24 cellular contexts compared by ENCODE assay signal in genomic region chr3:194527726-194528125, GRCh38. TPM values are rescaled to one million over a fixed set of nuclear protein-coding genes. Genes with fewer than 3 reads are reported as not detected.
A peak's percentile ranks its signal among the peaks of the same experiment; 100 is the strongest.
DNase-seq lines count a peak whose midpoint lies in the region; ATAC-seq, FAIRE-seq and TF ChIP-seq lines count a peak whose summit lies in the region.
"Had no signal": no experiment of that assay in that cellular context is flagged by ENCODE, and none has a peak within 500 bp of the region (broad histone marks: within the 10 kb centered on the region; RNA-seq: fewer than 3 reads in every experiment).

No MANE protein-coding gene starts in this region.

- POLR2A ChIA-PET in SK-N-SH (lab: Yijun Ruan, JAX): no interaction called here

- H3K9ac ChIP-seq in SK-N-SH (peak overlapping the region; percentile 52; the same call in 1 of the 2 replicates), keratinocyte (ENCODE audit: control insufficient read depth, extremely low read depth, insufficient read depth, low read length) (no peak overlapping the region)

- H3K27me3 ChIP-seq in SK-N-SH (ENCODE audit: insufficient read depth) (no peaks in the 10 kb centered on the region), adrenal gland (no peaks in the 10 kb centered on the region), keratinocyte (ENCODE audit: control insufficient read depth, extremely low read depth, insufficient read depth, low read length) (no peaks in the 10 kb centered on the region)
- H3K27me3 ChIP-seq: ascending aorta, foreskin keratinocyte, sigmoid colon, upper lobe of left lung had no signal

- TF ChIP-seq POLR2A in adrenal gland (IDR thresholded peaks at IDR 0.05) (no peak), H54 (IDR thresholded peaks at IDR 0.05; ENCODE audit: low read depth, low read length) (no peak)

- H3K9me3 ChIP-seq in SK-N-SH (no peaks in the 10 kb centered on the region), adrenal gland (replicated peaks in 1 of 3) (no peaks in the 10 kb centered on the region), keratinocyte (ENCODE audit: control insufficient read depth, low read depth, low read length) (no peaks in the 10 kb centered on the region)
- H3K9me3 ChIP-seq: ascending aorta, sigmoid colon, upper lobe of left lung had no signal

- FAIRE-seq in keratinocyte (lab: Jason Lieb, UNC) (no peak), H54 (lab: Jason Lieb, UNC) (no peak)

- H3K9me1 ChIP-seq in keratinocyte (ENCODE audit: control insufficient read depth, extremely low read depth, insufficient read depth, low read length): no peaks in the 10 kb centered on the region

- no peak overlapping the region for H2AFZ ChIP-seq in SK-N-SH (ENCODE audit: low read depth)
- H2AFZ ChIP-seq in keratinocyte (ENCODE audit: control insufficient read depth, low read length): no peak overlapping the region

- CTCF ChIA-PET in SK-N-SH (lab: Yijun Ruan, JAX): no interaction called here

- DNase-seq in SK-N-SH: no peak
- no peak for DNase-seq in adrenal gland
- no peak for DNase-seq in keratinocyte (ENCODE audit: low read depth, low spot score)
- no peak for DNase-seq in H4 (ENCODE audit: low spot score)
- no peak for DNase-seq in H54 (ENCODE audit: insufficient read length, low spot score)
- DNase-seq in stimulated activated CD4-positive, alpha-beta T cell treated with anti-CD3 and anti-CD28 coated beads, Interleukin-4, amount 100 ng/mL, for 1 hour: no peak
- DNase-seq in DMS53 (lab: John Stamatoyannopoulos, UW): no peak
- DNase-seq: activated CD4-positive, alpha-beta T cell treated with anti-CD3 and anti-CD28 coated beads, Interleukin-2, amount 10 ng/mL, durations not matched to agents 24 days and 14 days; activated effector memory CD4-positive, alpha-beta T cell treated with anti-CD3 and anti-CD28 coated beads, Interleukin-2, amount 50 U/mL, for 16 hours; activated naive CD8-positive, alpha-beta T cell treated with anti-CD3 and anti-CD28 coated beads, Interleukin-2, amount 10 ng/mL, durations not matched to agents 7 days and 5 days; caudate nucleus; CD4-positive, CD25-positive, alpha-beta regulatory T cell; islet precursor cell; NCI-H1092; NCI-H1694 treated with DMSO at 0.1 percent for 48 hours; NCI-H774; stimulated activated CD4-positive, alpha-beta T cell treated with anti-CD3 and anti-CD28 coated beads, Interleukin-4, amount 100 ng/mL, for 4 hours had no signal

- H3K4me2 ChIP-seq in SK-N-SH (no peak overlapping the region), keratinocyte (ENCODE audit: control insufficient read depth, extremely low read depth, insufficient read depth, low read depth, low read length) (no peak overlapping the region)

- peaks cover 39% of the 10 kb centered on the region for H3F3A ChIP-seq in SK-N-SH (replicated peaks; ENCODE audit: insufficient read depth)

- ATAC-seq in SK-N-SH treated with all-trans-retinoic acid at 6 μM for 48 hours: no peak
- ATAC-seq: WTC11 had no signal

- intact Hi-C loops in adrenal gland (cut with DNase I): no loop called here

- H4K20me1 ChIP-seq in SK-N-SH (ENCODE audit: insufficient read depth): no peaks in the 10 kb centered on the region
- no peaks in the 10 kb centered on the region for H4K20me1 ChIP-seq in keratinocyte (ENCODE audit: control insufficient read depth, extremely low read depth, insufficient read depth, low read length)

- no peak for TF ChIP-seq RAD21 in SK-N-SH (IDR thresholded peaks at IDR 0.05; ENCODE audit: low read length)

- WGBS in SK-N-SH (ENCODE audit: low lambda C conversion rate): 82% methylated on average over 2 of the region's 2 CpGs
- WGBS in adrenal gland, 4 donors: 77 to 100% (median 94%) methylated on average over 2 of the region's 2 CpGs

- H3K9me2 ChIP-seq in SK-N-SH: no peaks in the 10 kb centered on the region

- TF ChIP-seq CTCF in SK-N-SH (IDR thresholded peaks at IDR 0.05) (no peak), adrenal gland (IDR thresholded peaks at IDR 0.05) (no peak), keratinocyte (optimal IDR thresholded peaks at IDR 0.05 in 1 of 3, IDR thresholded peaks at IDR 0.05 in 1 of 3, conservative IDR thresholded peaks at IDR 0.05 in 1 of 3; ENCODE audit: extremely low read depth in 1 of 3, insufficient read depth in 2 of 3, low read length in 3 of 3) (no peak)

- H3K4me1 ChIP-seq in SK-N-SH (ENCODE audit: control insufficient read depth in 1 of 2, insufficient read depth in 2 of 2, low read depth in 1 of 2, low read length in 1 of 2) (peaks cover 0 to 4% of the 10 kb centered on the region in 2 experiments; a peak in 1 of 4 replicates), adrenal gland (replicated peaks in 1 of 2) (peaks cover 0 to 1% of the 10 kb centered on the region in 2 donors), keratinocyte (ENCODE audit: control insufficient read depth, extremely low read depth, insufficient read depth, low read length) (peaks cover 8% of the 10 kb centered on the region)
- H3K4me1 ChIP-seq: ascending aorta, foreskin keratinocyte, sigmoid colon, upper lobe of left lung had no signal

- H3K4me3 ChIP-seq in SK-N-SH (ENCODE audit: low read depth in 2 of 2, low read length in 1 of 2) (no peak overlapping the region), adrenal gland (no peak overlapping the region), keratinocyte (ENCODE audit: control insufficient read depth in 2 of 3, extremely low read depth in 1 of 3, insufficient read depth in 2 of 3, low read depth in 1 of 3, low read length in 3 of 3) (no peak overlapping the region)
- H3K4me3 ChIP-seq: ascending aorta, sigmoid colon, upper lobe of left lung had no signal

- TF ChIP-seq EP300 in SK-N-SH (IDR thresholded peaks at IDR 0.05; ENCODE audit: borderline replicate concordance in 1 of 2, low read depth in 1 of 2, low read length in 1 of 2): no peak

- no peaks in the 10 kb centered on the region for H3K36me3 ChIP-seq in SK-N-SH (replicated peaks in 1 of 2; ENCODE audit: control insufficient read depth in 1 of 2, insufficient read depth in 2 of 2, low read length in 1 of 2)
- no peaks in the 10 kb centered on the region for H3K36me3 ChIP-seq in adrenal gland (replicated peaks in 1 of 2)
- H3K36me3 ChIP-seq in keratinocyte (ENCODE audit: control insufficient read depth in 2 of 2, extremely low read depth in 1 of 2, insufficient read depth in 2 of 2, low read length in 2 of 2): no peaks in the 10 kb centered on the region
- H3K36me3 ChIP-seq: ascending aorta, sigmoid colon, upper lobe of left lung had no signal

- 0 out of 2 replicates have a peak, but pooled peaks cover 3% of the 10 kb centered on the region for H3K79me2 ChIP-seq in SK-N-SH (ENCODE audit: insufficient read depth)
- H3K79me2 ChIP-seq in keratinocyte (ENCODE audit: control insufficient read depth, insufficient read depth, low read length): no peaks in the 10 kb centered on the region

- dilution Hi-C loops in keratinocyte (cut with MboI; ENCODE audit: extremely low pct_ligation_motif_present, low sequenced_read_pairs): no loop called here

- H3K27ac ChIP-seq in SK-N-SH (ENCODE audit: low read depth in 2 of 2, low read length in 1 of 2) (peak overlapping the region in 1 of 2 experiments; percentile 94; a peak in 2 of 4 replicates), adrenal gland (peak overlapping the region in 3 of 5 donors; percentile 9 to 42 (median 32)), keratinocyte (ENCODE audit: control insufficient read depth, insufficient read depth, low read length) (peak overlapping the region; percentile 42)
- H3K27ac ChIP-seq: 22Rv1, ascending aorta, foreskin keratinocyte had no signal

TF ChIP-seq in SK-N-SH, 30 proteins besides CTCF, POLR2A, EP300 and RAD21 (continues in another document):
- TF ChIP-seq CHD2 (IDR thresholded peaks at IDR 0.05; ENCODE audit: low read length, partially characterized antibody) (no peak), FOXM1 (IDR thresholded peaks at IDR 0.05; ENCODE audit: low read depth) (no peak), FOSL2 (IDR thresholded peaks at IDR 0.05; ENCODE audit: borderline replicate concordance, low read depth) (no peak), SMC3 (IDR thresholded peaks at IDR 0.05; ENCODE audit: low read depth, low read length) (no peak), EZH2phosphoT487 (IDR thresholded peaks at IDR 0.05; ENCODE audit: borderline replicate concordance, low read depth) (no peak)

TF ChIP-seq in SK-N-SH treated with all-trans-retinoic acid at 6 μM for 48 hours, 23 proteins besides CTCF, POLR2A, EP300 and RAD21 (continues in another document):
- TF ChIP-seq ZNF8 (CRISPR knock-in tag; IDR thresholded peaks at IDR 0.05): no peak
- TF ChIP-seq ZNF70 (CRISPR knock-in tag; IDR thresholded peaks at IDR 0.05): no peak
- TF ChIP-seq ZNF565 (CRISPR knock-in tag; conservative IDR thresholded peaks at IDR 0.05; ENCODE audit: low read depth): no peak
- no peak for TF ChIP-seq ISL1 (CRISPR knock-in tag; IDR thresholded peaks at IDR 0.05)
- TF ChIP-seq ZFP3 (CRISPR knock-in tag; IDR thresholded peaks at IDR 0.05): no peak
- no peak for TF ChIP-seq GLIS3 (CRISPR knock-in tag; IDR thresholded peaks at IDR 0.05)
- no peak for TF ChIP-seq RARB (CRISPR knock-in tag; IDR thresholded peaks at IDR 0.05)
- no peak for TF ChIP-seq PPARA (CRISPR knock-in tag; IDR thresholded peaks at IDR 0.05; ENCODE audit: borderline replicate concordance)
- TF ChIP-seq CREB5 (CRISPR knock-in tag; IDR thresholded peaks at IDR 0.05; ENCODE audit: low read depth): no peak

RNA-seq across cellular contexts. Expression of gene ATP13A3, which starts 40.9 kb away (rescaled TPM):
- polyA plus RNA-seq in SK-N-SH (2012; rRNA removed): 48.2 and 67.2 TPM in 2 replicates
- 84.5 and 91.7 TPM in 2 replicates for polyA plus RNA-seq in SK-N-SH (2012; cell fraction: cytosol; rRNA removed)
- polyA plus RNA-seq in SK-N-SH (2012; cell fraction: nucleus; rRNA removed): 31.0 and 73.2 TPM in 2 replicates
- total RNA-seq in adrenal gland: 100 to 1,000 TPM in 3 of 8 donors, 10 to 100 TPM in 5; 30.6 to 111 (median 83.6) TPM
- 10 to 100 TPM; 17.6 to 43.2 (median 22.6) TPM for polyA plus RNA-seq in adrenal gland
- 55.9 to 103 TPM (median 85.5 TPM) in 3 replicates for polyA plus RNA-seq in keratinocyte
- polyA plus RNA-seq in keratinocyte (2011; ENCODE audit: low read depth): 19.2 TPM
- 30.8 and 63.9 TPM in 2 replicates for polyA plus RNA-seq in keratinocyte (2011; cell fraction: cytosol; rRNA removed)
- 61.4 and 85.2 TPM in 2 replicates for polyA plus RNA-seq in keratinocyte (2011; cell fraction: nucleus; rRNA removed)
- polyA plus RNA-seq in keratinocyte (2012; ENCODE audit: low replicate concordance): 31.5 and 54.5 TPM in 2 replicates
- 35.1 to 247 TPM (median 111 TPM) in 3 replicates for polyA minus RNA-seq in keratinocyte
- polyA minus RNA-seq in keratinocyte (2011; cell fraction: cytosol; rRNA and poly(A)+ RNA removed): 64.3 TPM
- 121 and 234 TPM in 2 replicates for polyA minus RNA-seq in keratinocyte (2011; cell fraction: nucleus; rRNA and poly(A)+ RNA removed)
- 66.1 and 83.2 TPM in 2 replicates for total RNA-seq in H4 (2014; rRNA removed; shearing (Covaris generic))
